ENCODE assay signal across 17 cellular contexts in genomic region chr4:153794001-153794400, GRCh38. TPM values are rescaled to one million over a fixed set of nuclear protein-coding genes. Genes with fewer than 3 reads are reported as not detected.
"Had no signal": no experiment of that assay in that cellular context is flagged by ENCODE, and none has a peak within 500 bp of the region (broad histone marks: within the 10 kb centered on the region; RNA-seq: fewer than 3 reads in every experiment).

No MANE protein-coding gene starts in this region.

- H3K9me3 Mint-ChIP-seq: activated CD4-positive, alpha-beta T cell treated with anti-CD3 and anti-CD28 coated beads, Interleukin-2, amount 10 ng/mL, durations not matched to agents 7 days and 5 days; activated naive CD4-positive, alpha-beta T cell treated with anti-CD3 and anti-CD28 coated beads, Interleukin-2, amount 10 ng/mL, durations not matched to agents 7 days and 5 days; activated T-helper 17 cell treated with anti-CD3 and anti-CD28 coated beads, Interleukin-2, amount 50 U/mL, for 72 hours; stimulated activated naive CD8-positive, alpha-beta T cell treated with anti-CD3 and anti-CD28 coated beads, Interleukin-15, amount 100 ng/mL, for 72 hours; T-helper 1 cell treated with Interleukin-12 subunit alpha and Interleukin-12 subunit beta and Interleukin-4 antibody, amounts not matched to agents 30 μg/mL and 1 μg/mL, for 36 hours had no signal

- H3K36me3 Mint-ChIP-seq: activated naive CD4-positive, alpha-beta T cell treated with anti-CD3 and anti-CD28 coated beads, Interleukin-2, amount 10 ng/mL, durations not matched to agents 7 days and 5 days had no signal

- H3K36me3 ChIP-seq: adrenal gland, cardiac muscle cell, gastrocnemius medialis, spleen, upper lobe of right lung had no signal

- ATAC-seq: activated T-helper 17 cell treated with anti-CD3 and anti-CD28 coated beads, Interleukin-2, amount 50 U/mL, for 72 hours; gastrocnemius medialis; sciatic nerve; SK-N-SH treated with all-trans-retinoic acid at 6 μM for 48 hours; stimulated activated naive CD8-positive, alpha-beta T cell treated with anti-CD3 and anti-CD28 coated beads, Interleukin-15, amount 100 ng/mL, for 72 hours; upper lobe of right lung had no signal

- H3K9me3 ChIP-seq: adrenal gland, gastrocnemius medialis, spleen, upper lobe of right lung had no signal

- DNase-seq: activated CD4-positive, alpha-beta T cell treated with anti-CD3 and anti-CD28 coated beads, Interleukin-2, amount 10 ng/mL, durations not matched to agents 7 days and 5 days; activated CD4-positive, CD25-positive, alpha-beta regulatory T cell; activated naive CD4-positive, alpha-beta T cell treated with anti-CD3 and anti-CD28 coated beads, Interleukin-2, amount 10 ng/mL, durations not matched to agents 7 days and 5 days; adrenal gland; erythroblast; gastrocnemius medialis; mesendoderm; spleen; stimulated activated naive CD8-positive, alpha-beta T cell treated with anti-CD3 and anti-CD28 coated beads, Interleukin-15, amount 100 ng/mL, for 72 hours; upper lobe of right lung had no signal

- H3K4me3 Mint-ChIP-seq: activated CD4-positive, alpha-beta T cell treated with anti-CD3 and anti-CD28 coated beads, Interleukin-2, amount 10 ng/mL, durations not matched to agents 7 days and 5 days; activated naive CD4-positive, alpha-beta T cell treated with anti-CD3 and anti-CD28 coated beads, Interleukin-2, amount 10 ng/mL, durations not matched to agents 7 days and 5 days; activated T-helper 17 cell treated with anti-CD3 and anti-CD28 coated beads, Interleukin-2, amount 50 U/mL, for 72 hours; stimulated activated naive CD8-positive, alpha-beta T cell treated with anti-CD3 and anti-CD28 coated beads, Interleukin-15, amount 100 ng/mL, for 72 hours; T-helper 1 cell treated with Interleukin-12 subunit alpha and Interleukin-12 subunit beta and Interleukin-4 antibody, amounts not matched to agents 30 μg/mL and 1 μg/mL, for 36 hours had no signal

- H3K27ac ChIP-seq: adrenal gland, cardiac muscle cell, gastrocnemius medialis, spleen, upper lobe of right lung had no signal

- H3K27ac Mint-ChIP-seq: activated CD4-positive, alpha-beta T cell treated with anti-CD3 and anti-CD28 coated beads, Interleukin-2, amount 10 ng/mL, durations not matched to agents 7 days and 5 days; activated naive CD4-positive, alpha-beta T cell treated with anti-CD3 and anti-CD28 coated beads, Interleukin-2, amount 10 ng/mL, durations not matched to agents 7 days and 5 days; activated T-helper 17 cell treated with anti-CD3 and anti-CD28 coated beads, Interleukin-2, amount 50 U/mL, for 72 hours; stimulated activated naive CD8-positive, alpha-beta T cell treated with anti-CD3 and anti-CD28 coated beads, Interleukin-15, amount 100 ng/mL, for 72 hours; T-helper 1 cell treated with Interleukin-12 subunit alpha and Interleukin-12 subunit beta and Interleukin-4 antibody, amounts not matched to agents 30 μg/mL and 1 μg/mL, for 36 hours had no signal

- H3K4me3 ChIP-seq: adrenal gland, cardiac muscle cell, gastrocnemius medialis, spleen, upper lobe of right lung had no signal

RNA-seq across cellular contexts. Expression of gene SFRP2, which starts 5.1 kb away (rescaled TPM):
- total RNA-seq: activated CD4-positive, alpha-beta T cell treated with anti-CD3 and anti-CD28 coated beads, Interleukin-2, amount 10 ng/mL, durations not matched to agents 7 days and 5 days; activated T-helper 17 cell treated with anti-CD3 and anti-CD28 coated beads, Interleukin-2, amount 50 U/mL, for 72 hours; pulmonary artery endothelial cell had no signal
- polyA plus RNA-seq: keratinocyte had no signal

RNA-seq across cellular contexts. Expression of gene RNF175, which starts 34.2 kb away (rescaled TPM):
- total RNA-seq: activated CD4-positive, alpha-beta T cell treated with anti-CD3 and anti-CD28 coated beads, Interleukin-2, amount 10 ng/mL, durations not matched to agents 7 days and 5 days; pulmonary artery endothelial cell; upper lobe of right lung had no signal
- polyA plus RNA-seq: keratinocyte had no signal
